ENCODE assay signal across 23 cellular contexts in the genomic region with DNA sequence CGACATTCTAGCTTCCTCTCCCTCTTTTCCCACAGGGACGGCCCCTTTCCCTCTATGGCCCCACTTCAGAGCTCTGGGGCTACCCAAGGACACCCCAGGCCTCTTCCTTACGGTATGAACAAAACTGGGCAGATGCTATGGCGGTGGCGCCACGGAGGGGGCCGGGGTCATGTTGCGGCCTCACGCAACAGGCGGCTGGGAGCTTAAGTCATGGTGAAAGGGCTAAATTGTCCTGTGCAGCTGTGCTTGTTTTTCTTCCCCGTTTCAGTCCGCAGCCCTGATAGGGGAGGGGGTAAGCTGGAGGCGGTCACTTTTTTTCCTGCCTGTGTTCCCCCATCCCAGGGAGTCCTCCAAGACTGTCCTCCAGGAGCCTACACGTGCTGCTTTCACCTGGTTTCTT. TPM values are rescaled to one million over a fixed set of nuclear protein-coding genes. Genes with fewer than 3 reads are reported as not detected.
DNase-seq lines count a peak whose midpoint lies in the region; ATAC-seq and TF ChIP-seq lines count a peak whose summit lies in the region.
"Had no signal": no experiment of that assay in that cellular context is flagged by ENCODE, and none has a peak within 500 bp of the region (broad histone marks: within the 10 kb centered on the region; RNA-seq: fewer than 3 reads in every experiment).

No MANE protein-coding gene starts in this region.

- no peak for TF ChIP-seq POLR2A in sigmoid colon (IDR thresholded peaks at IDR 0.05)

- no peak for TF ChIP-seq EP300 in sigmoid colon (IDR thresholded peaks at IDR 0.05)

- H3K9me3 ChIP-seq in WERI-Rb-1 (ENCODE audit: severe bottlenecking) = peaks cover 30% of the 10 kb centered on the region
- H3K9me3 ChIP-seq in sigmoid colon = peaks cover 0 to 2% (median 0%) of the 10 kb centered on the region in 4 donors
- H3K9me3 ChIP-seq: thoracic aorta had no signal

- peak overlapping the region; percentile 96 for H3K27ac ChIP-seq in WERI-Rb-1
- H3K27ac ChIP-seq in sigmoid colon = no peak overlapping the region
- H3K27ac ChIP-seq: thoracic aorta had no signal

- peak; percentile 91 for DNase-seq in NCI-H146 (lab: John Stamatoyannopoulos, UW)
- DNase-seq in WERI-Rb-1 = peak; percentile 97
- DNase-seq in iris pigment epithelial cell (ENCODE audit: low read depth) = peak; percentile 89
- DNase-seq in sigmoid colon = peak; percentile 36
- no peak for DNase-seq in NCI-H1105 treated with DMSO at 0.1 percent for 48 hours (lab: John Stamatoyannopoulos, UW)
- DNase-seq in NCI-H1436 (lab: John Stamatoyannopoulos, UW) = no peak
- no peak for DNase-seq in COLO829 (ENCODE audit: low spot score)
- DNase-seq: activated CD4-positive, alpha-beta T cell treated with anti-CD3 and anti-CD28 coated beads for 1 hour; activated CD8-positive, alpha-beta memory T cell treated with anti-CD3 and anti-CD28 coated beads, Interleukin-2, amount 50 U/mL, for 48 hours; activated naive CD4-positive, alpha-beta T cell treated with anti-CD3 and anti-CD28 coated beads for 36 hours; DMS153; effector memory CD8-positive, alpha-beta T cell; left ventricle myocardium superior; naive B cell; NCI-H2029; SHP77; stimulated activated CD4-positive, alpha-beta T cell treated with anti-CD3 and anti-CD28 coated beads, Interleukin-2, amount 100 ng/mL, for 48 hours; stimulated activated CD8-positive, alpha-beta memory T cell treated with anti-CD3 and anti-CD28 coated beads, Interleukin-4, amount 100 ng/mL, for 48 hours had no signal

- 70 to 71% methylated on average over 14 of the region's 14 CpGs for WGBS in sigmoid colon, 2 donors

- no peaks in the 10 kb centered on the region for H3K27me3 ChIP-seq in WERI-Rb-1 (ENCODE audit: insufficient read depth, low read depth, severe bottlenecking)
- peaks cover 0 to 3% (median 0%) of the 10 kb centered on the region in 3 donors for H3K27me3 ChIP-seq in sigmoid colon

- H3K4me1 ChIP-seq in sigmoid colon = no peaks in the 10 kb centered on the region

- H3K4me3 ChIP-seq in WERI-Rb-1 (ENCODE audit: low read depth, low read length) (peak overlapping the region; percentile 30), sigmoid colon (no peak overlapping the region)
- H3K4me3 ChIP-seq: thoracic aorta had no signal

- no peak for ATAC-seq in GM19351 (IDR thresholded peaks at IDR 0.05; ENCODE audit: unreplicated experiment)
- ATAC-seq: effector memory CD8-positive, alpha-beta T cell; left ventricle myocardium superior had no signal

- intact Hi-C loops in sigmoid colon (cut with DNase I) = no loop called here

- no peak for TF ChIP-seq CTCF in WERI-Rb-1 (IDR thresholded peaks at IDR 0.05; ENCODE audit: low read depth, low read length)
- no peak for TF ChIP-seq CTCF in sigmoid colon (IDR thresholded peaks at IDR 0.05)

- H3K36me3 ChIP-seq in WERI-Rb-1 = no peaks in the 10 kb centered on the region
- H3K36me3 ChIP-seq in sigmoid colon = no peaks in the 10 kb centered on the region
- H3K36me3 ChIP-seq: thoracic aorta had no signal

RNA-seq across cellular contexts. Expression of gene KIAA1755, which starts 17.6 kb away (rescaled TPM):
- total RNA-seq in sigmoid colon = 10 to 100 TPM in 3 of 4 donors, 1 to 10 TPM in 1; 9.2 to 39.1 (median 17.1) TPM
- 1 to 10 TPM in 2 of 3 donors, not detected in 1; 1.2 to 6.4 TPM for polyA plus RNA-seq in sigmoid colon
- total RNA-seq: activated naive CD4-positive, alpha-beta T cell treated with anti-CD3 and anti-CD28 coated beads for 36 hours; bronchial epithelial cell; T-helper 2 cell treated with Interferon-gamma antibody and Interleukin-4, amounts not matched to agents 100 ng/mL and 5 ng/mL, for 36 hours had no signal

RNA-seq across cellular contexts. Expression of gene BPI, which starts 25.8 kb away (rescaled TPM):
- under 1 TPM in 1 of 4 donors, not detected in 3; 0.99 TPM for total RNA-seq in sigmoid colon
- polyA plus RNA-seq in sigmoid colon = under 1 TPM in 1 of 3 donors, not detected in 2; 0.09 TPM
- total RNA-seq: activated naive CD4-positive, alpha-beta T cell treated with anti-CD3 and anti-CD28 coated beads for 36 hours; bronchial epithelial cell; HT-29; left ventricle myocardium superior; T-helper 2 cell treated with Interferon-gamma antibody and Interleukin-4, amounts not matched to agents 100 ng/mL and 5 ng/mL, for 36 hours had no signal

Comparison
In these comparisons a context has a peak if more than half of its experiments do, and no peak if none do; other contexts are left out.
1. DNase-seq: peak in NCI-H146 (single experiment), WERI-Rb-1 (single experiment), iris pigment epithelial cell (single experiment) and sigmoid colon (single experiment); none in NCI-H1105 treated with DMSO at 0.1 percent for 48 hours (single experiment), NCI-H1436 (single experiment) and COLO829 (single experiment).